ENCODE assay signal across 14 cellular contexts in the genomic region with DNA sequence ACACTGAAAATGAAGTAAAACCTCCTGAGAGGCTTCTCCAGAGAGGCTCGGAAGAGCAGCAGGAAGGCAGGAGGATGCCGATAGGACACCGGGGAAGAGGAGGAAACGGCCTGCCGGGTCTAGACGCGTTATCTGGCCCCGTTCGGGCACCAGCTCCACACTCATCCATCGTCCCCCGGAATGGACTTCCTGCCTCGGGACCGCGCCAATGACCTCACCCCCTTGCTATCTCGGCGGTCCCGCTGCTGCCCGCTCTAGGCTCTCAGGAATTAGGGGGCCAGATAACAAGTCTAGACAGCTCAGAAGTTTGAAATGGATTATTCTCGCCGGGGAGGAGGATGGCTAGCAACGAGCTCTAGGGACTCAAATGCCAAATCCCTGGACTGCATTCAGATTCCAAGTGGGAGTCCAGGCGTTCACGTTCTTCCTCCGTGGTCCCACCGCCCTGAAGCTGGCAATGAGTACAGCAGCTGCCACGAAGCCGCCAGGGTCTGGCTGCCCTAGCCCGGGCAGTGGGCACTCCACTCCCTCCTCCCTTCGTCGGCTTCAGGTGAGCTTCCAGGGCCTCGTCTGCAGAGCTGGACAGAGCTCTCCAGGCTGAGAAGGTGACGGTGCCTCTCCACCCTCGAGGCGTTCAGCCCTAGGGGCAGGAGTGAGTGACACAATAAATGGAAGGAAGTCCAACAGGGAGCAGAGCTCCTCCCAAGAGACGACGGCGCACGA.
A peak's percentile ranks its signal among the peaks of the same experiment; 100 is the strongest.
DNase-seq lines count a peak whose midpoint lies in the region; FAIRE-seq and TF ChIP-seq lines count a peak whose summit lies in the region.
"Had no signal": no experiment of that assay in that cellular context is flagged by ENCODE, and none has a peak within 500 bp of the region (broad histone marks: within the 10 kb centered on the region; RNA-seq: fewer than 3 reads in every experiment).

No MANE protein-coding gene starts in this region.

- H3K4me2 ChIP-seq in keratinocyte (ENCODE audit: control insufficient read depth, extremely low read depth, insufficient read depth, low read depth, low read length) (no peak overlapping the region), smooth muscle cell (peak overlapping the region; percentile 54), neural progenitor cell (no peak overlapping the region)

- 21% methylated on average over 38 of the region's 38 CpGs for WGBS in smooth muscle cell (ENCODE audit: low lambda C conversion rate)
- WGBS in small intestine, 3 donors: 23 to 28% (median 28%) methylated on average over 37 to 38 of the region's 38 CpGs

- TF ChIP-seq CTCF in chondrocyte (IDR thresholded peaks at IDR 0.05): no peak
- no peak for TF ChIP-seq CTCF in keratinocyte (optimal IDR thresholded peaks at IDR 0.05 in 1 of 3, IDR thresholded peaks at IDR 0.05 in 1 of 3, conservative IDR thresholded peaks at IDR 0.05 in 1 of 3; ENCODE audit: extremely low read depth in 1 of 3, insufficient read depth in 2 of 3, low read length in 3 of 3)
- no peak for TF ChIP-seq CTCF in smooth muscle cell (IDR thresholded peaks at IDR 0.05; ENCODE audit: borderline replicate concordance, insufficient read depth, poor library complexity, severe bottlenecking)
- TF ChIP-seq CTCF in neural progenitor cell (IDR thresholded peaks at IDR 0.05): no peak

- no peaks in the 10 kb centered on the region for H3K36me3 ChIP-seq in keratinocyte (ENCODE audit: control insufficient read depth in 2 of 2, extremely low read depth in 1 of 2, insufficient read depth in 2 of 2, low read length in 2 of 2)
- H3K36me3 ChIP-seq in smooth muscle cell (ENCODE audit: low read depth): no peaks in the 10 kb centered on the region
- H3K36me3 ChIP-seq in neural progenitor cell: no peaks in the 10 kb centered on the region
- no peaks in the 10 kb centered on the region for H3K36me3 ChIP-seq in small intestine (ENCODE audit: control insufficient read depth in 2 of 2, insufficient read depth in 2 of 2, low read length in 2 of 2)
- H3K36me3 ChIP-seq: vagina had no signal

- DNase-seq in OCI-M1 (lab: John Stamatoyannopoulos, UW): peak; percentile 35
- DNase-seq in chondrocyte (ENCODE audit: low spot score): no peak
- no peak for DNase-seq in keratinocyte (ENCODE audit: low read depth, low spot score)
- peak; percentile 24 for DNase-seq in smooth muscle cell (lab: John Stamatoyannopoulos, UW; ENCODE audit: unreplicated experiment)
- DNase-seq in neural progenitor cell (ENCODE audit: low spot score): no peak
- no peak for DNase-seq in NCI-H1048 (lab: John Stamatoyannopoulos, UW)
- DNase-seq in small intestine: no peak
- DNase-seq: activated CD8-positive, alpha-beta memory T cell treated with anti-CD3 and anti-CD28 coated beads, Interleukin-2, amount 50 U/mL, for 48 hours; central memory CD4-positive, alpha-beta T cell; DMS153; hippocampal formation; NCI-H510A treated with DMSO at 0.1 percent for 48 hours; T-cell had no signal

- H3K4me3 Mint-ChIP-seq in chondrocyte (ENCODE audit: unreplicated experiment) (peak overlapping the region; percentile 13), neural progenitor cell (no peak overlapping the region)
- H3K4me3 Mint-ChIP-seq: T-cell had no signal

- H3F3A ChIP-seq in smooth muscle cell (ENCODE audit: low read depth) (peaks cover 9% of the 10 kb centered on the region), neural progenitor cell (ENCODE audit: low read depth) (no peaks in the 10 kb centered on the region)

- H4K20me1 ChIP-seq in keratinocyte (ENCODE audit: control insufficient read depth, extremely low read depth, insufficient read depth, low read length) (no peaks in the 10 kb centered on the region), smooth muscle cell (ENCODE audit: low read depth) (no peaks in the 10 kb centered on the region), neural progenitor cell (ENCODE audit: low read depth) (no peaks in the 10 kb centered on the region)

- H2AFZ ChIP-seq in keratinocyte (ENCODE audit: control insufficient read depth, low read length): peak overlapping the region; percentile 8
- H2AFZ ChIP-seq in smooth muscle cell (ENCODE audit: low read depth): no peak overlapping the region
- H2AFZ ChIP-seq in neural progenitor cell (replicated peaks): no peak overlapping the region

- peaks cover 5% of the 10 kb centered on the region for H3K4me1 ChIP-seq in keratinocyte (ENCODE audit: control insufficient read depth, extremely low read depth, insufficient read depth, low read length)
- H3K4me1 ChIP-seq in smooth muscle cell (ENCODE audit: low read depth): peaks cover 20% of the 10 kb centered on the region
- peaks cover 5% of the 10 kb centered on the region for H3K4me1 ChIP-seq in neural progenitor cell
- H3K4me1 ChIP-seq in small intestine (ENCODE audit: control insufficient read depth in 2 of 2, insufficient read depth in 1 of 2, low read depth in 1 of 2, low read length in 1 of 2): no peaks in the 10 kb centered on the region

- no peak overlapping the region for H3K4me3 ChIP-seq in keratinocyte (ENCODE audit: control insufficient read depth in 2 of 3, extremely low read depth in 1 of 3, insufficient read depth in 2 of 3, low read depth in 1 of 3, low read length in 3 of 3)
- H3K4me3 ChIP-seq in smooth muscle cell: no peak overlapping the region
- H3K4me3 ChIP-seq in neural progenitor cell: no peak overlapping the region
- H3K4me3 ChIP-seq in small intestine (ENCODE audit: low read depth in 1 of 2, low read length in 2 of 2): no peak overlapping the region
- H3K4me3 ChIP-seq: vagina had no signal

- H3K9me3 ChIP-seq in keratinocyte (ENCODE audit: control insufficient read depth, low read depth, low read length) (peaks cover 6% of the 10 kb centered on the region), smooth muscle cell (replicated peaks; ENCODE audit: low read depth) (no peaks in the 10 kb centered on the region), neural progenitor cell (ENCODE audit: low read depth) (no peaks in the 10 kb centered on the region), small intestine (ENCODE audit: control insufficient read depth, low read depth) (no peaks in the 10 kb centered on the region)
- H3K9me3 ChIP-seq: vagina had no signal

- H3K9me1 ChIP-seq in keratinocyte (ENCODE audit: control insufficient read depth, extremely low read depth, insufficient read depth, low read length): no peaks in the 10 kb centered on the region

- H3K27ac Mint-ChIP-seq in chondrocyte (ENCODE audit: unreplicated experiment) (peak overlapping the region; percentile 88), neural progenitor cell (no peak overlapping the region)
- H3K27ac Mint-ChIP-seq: T-cell had no signal

- H3K4me1 Mint-ChIP-seq in chondrocyte (ENCODE audit: low read depth) (peaks cover 43% of the 10 kb centered on the region), neural progenitor cell (peaks cover 12% of the 10 kb centered on the region)

- H3K9me3 Mint-ChIP-seq in chondrocyte (ENCODE audit: low read depth): no peaks in the 10 kb centered on the region
- H3K9me3 Mint-ChIP-seq in neural progenitor cell: no peaks in the 10 kb centered on the region
- H3K9me3 Mint-ChIP-seq: T-cell had no signal

- H3K27me3 ChIP-seq in keratinocyte (ENCODE audit: control insufficient read depth, extremely low read depth, insufficient read depth, low read length) (peaks cover 8% of the 10 kb centered on the region), smooth muscle cell (ENCODE audit: low read depth) (no peaks in the 10 kb centered on the region), neural progenitor cell (no peaks in the 10 kb centered on the region), small intestine (ENCODE audit: control insufficient read depth in 2 of 2, insufficient read depth in 2 of 2, low read length in 2 of 2) (peaks cover 2 to 16% of the 10 kb centered on the region in 2 donors)
- H3K27me3 ChIP-seq: vagina had no signal

- H3K9ac ChIP-seq in keratinocyte (ENCODE audit: control insufficient read depth, extremely low read depth, insufficient read depth, low read length) (no peak overlapping the region), smooth muscle cell (ENCODE audit: low read depth) (peak overlapping the region; percentile 90), neural progenitor cell (no peak overlapping the region)

- H3K27ac ChIP-seq in keratinocyte (ENCODE audit: control insufficient read depth, insufficient read depth, low read length) (no peak overlapping the region), smooth muscle cell (ENCODE audit: low read depth) (peak overlapping the region; percentile 97), neural progenitor cell (no peak overlapping the region), small intestine (ENCODE audit: low read depth in 1 of 2, low read length in 1 of 2) (no peak overlapping the region)
- H3K27ac ChIP-seq: vagina had no signal

- H3K27me3 Mint-ChIP-seq in chondrocyte (ENCODE audit: low read depth) (no peaks in the 10 kb centered on the region), neural progenitor cell (ENCODE audit: insufficient read depth, low read depth) (peaks cover 2% of the 10 kb centered on the region)

- H3K36me3 Mint-ChIP-seq in chondrocyte (ENCODE audit: low read depth) (no peaks in the 10 kb centered on the region), neural progenitor cell (no peaks in the 10 kb centered on the region)
- H3K36me3 Mint-ChIP-seq: T-cell had no signal

- no peaks in the 10 kb centered on the region for H3K79me2 ChIP-seq in keratinocyte (ENCODE audit: control insufficient read depth, insufficient read depth, low read length)
- no peaks in the 10 kb centered on the region for H3K79me2 ChIP-seq in smooth muscle cell (ENCODE audit: low read depth)
- no peaks in the 10 kb centered on the region for H3K79me2 ChIP-seq in neural progenitor cell (ENCODE audit: low read depth)

- dilution Hi-C loops in keratinocyte (cut with MboI; ENCODE audit: extremely low pct_ligation_motif_present, low sequenced_read_pairs): no loop called here

- FAIRE-seq in keratinocyte (lab: Jason Lieb, UNC): no peak
- no peak for FAIRE-seq in small intestine (lab: Jason Lieb, UNC)

Comparison
In these comparisons a context has a peak if more than half of its experiments do, and no peak if none do; other contexts are left out.
1. DNase-seq: peak in OCI-M1 (single experiment) and smooth muscle cell (single experiment); none in chondrocyte (single experiment), keratinocyte (single experiment), neural progenitor cell (single experiment), NCI-H1048 (single experiment) and small intestine (single experiment).